1 cellular context compared by ENCODE assay signal in genomic region chr20:33945391-33946079, GRCh38.
A peak's percentile ranks its signal among the peaks of the same experiment; 100 is the strongest.
TF ChIP-seq lines count a peak whose summit lies in the region.

No MANE protein-coding gene starts in this region.

TF ChIP-seq in HepG2, 621 proteins besides CTCF, POLR2A, EP300 and RAD21 (continued from another document and continues in another):
- no peak for TF ChIP-seq ZBTB25 (CRISPR knock-in tag; IDR thresholded peaks at IDR 0.05)
- TF ChIP-seq MAFG (CRISPR knock-in tag; IDR thresholded peaks at IDR 0.05): no peak
- no peak for TF ChIP-seq ZMAT3 (CRISPR knock-in tag; conservative IDR thresholded peaks at IDR 0.05)
- TF ChIP-seq SP2 (CRISPR knock-in tag; IDR thresholded peaks at IDR 0.05): no peak
- no peak for TF ChIP-seq TAF1 (CRISPR knock-in tag; IDR thresholded peaks at IDR 0.05)
- no peak for TF ChIP-seq PBX3 (CRISPR knock-in tag; IDR thresholded peaks at IDR 0.05; ENCODE audit: borderline replicate concordance)
- no peak for TF ChIP-seq ZBTB7A (CRISPR knock-in tag; IDR thresholded peaks at IDR 0.05)
- peak; percentile 90 for TF ChIP-seq CEBPG (CRISPR knock-in tag; IDR thresholded peaks at IDR 0.05)
- TF ChIP-seq PAXIP1 (CRISPR knock-in tag; conservative IDR thresholded peaks at IDR 0.05): no peak
- no peak for TF ChIP-seq ZNF607 (CRISPR knock-in tag; IDR thresholded peaks at IDR 0.05; ENCODE audit: borderline replicate concordance)
- no peak for TF ChIP-seq ZIK1 (CRISPR knock-in tag; IDR thresholded peaks at IDR 0.05; ENCODE audit: borderline replicate concordance, low read depth)
- no peak for TF ChIP-seq KDM3A (CRISPR knock-in tag; IDR thresholded peaks at IDR 0.05; ENCODE audit: low read depth)
- no peak for TF ChIP-seq ZNF276 (CRISPR knock-in tag; IDR thresholded peaks at IDR 0.05; ENCODE audit: low read depth)
- no peak for TF ChIP-seq CC2D1A (CRISPR knock-in tag; IDR thresholded peaks at IDR 0.05)
- no peak for TF ChIP-seq TFE3 (CRISPR knock-in tag; IDR thresholded peaks at IDR 0.05)
- TF ChIP-seq MXD3 (CRISPR knock-in tag; IDR thresholded peaks at IDR 0.05): no peak
- no peak for TF ChIP-seq NR2F2 (IDR thresholded peaks at IDR 0.05; ENCODE audit: borderline replicate concordance, low read depth)
- no peak for TF ChIP-seq ZNF431 (CRISPR knock-in tag; IDR thresholded peaks at IDR 0.05; ENCODE audit: borderline replicate concordance, low read depth)
- no peak for TF ChIP-seq ZNF296 (CRISPR knock-in tag; conservative IDR thresholded peaks at IDR 0.05)
- TF ChIP-seq ATF7 (IDR thresholded peaks at IDR 0.05): peak; percentile 64
- no peak for TF ChIP-seq ATF7 (CRISPR knock-in tag; IDR thresholded peaks at IDR 0.05)
- no peak for TF ChIP-seq KDM1A (CRISPR knock-in tag; IDR thresholded peaks at IDR 0.05)
- no peak for TF ChIP-seq ZNF839 (CRISPR knock-in tag; IDR thresholded peaks at IDR 0.05; ENCODE audit: borderline replicate concordance)
- TF ChIP-seq GMEB2 (CRISPR knock-in tag; IDR thresholded peaks at IDR 0.05; ENCODE audit: low read depth): no peak
- TF ChIP-seq ZNF879 (CRISPR knock-in tag; IDR thresholded peaks at IDR 0.05): no peak
- TF ChIP-seq FOXA3 (CRISPR knock-in tag; IDR thresholded peaks at IDR 0.05): peak; percentile 45; the same call in 1 of the 2 replicates
- TF ChIP-seq ZBTB46 (CRISPR knock-in tag; IDR thresholded peaks at IDR 0.05; ENCODE audit: borderline replicate concordance): no peak
- TF ChIP-seq AGO2 (optimal IDR thresholded peaks at IDR 0.05; ENCODE audit: low read depth, low read length): no peak
- TF ChIP-seq SIX1 (CRISPR knock-in tag; IDR thresholded peaks at IDR 0.05; ENCODE audit: borderline replicate concordance): no peak
- TF ChIP-seq GLMP (CRISPR knock-in tag; IDR thresholded peaks at IDR 0.05; ENCODE audit: borderline replicate concordance): no peak
- TF ChIP-seq ZSCAN22 (CRISPR knock-in tag; IDR thresholded peaks at IDR 0.05): no peak
- TF ChIP-seq ZNF557 (CRISPR knock-in tag; IDR thresholded peaks at IDR 0.05): no peak
- no peak for TF ChIP-seq U2AF2 (IDR thresholded peaks at IDR 0.05; ENCODE audit: low read depth, low read length)
- TF ChIP-seq ZNF333 (CRISPR knock-in tag; IDR thresholded peaks at IDR 0.05; ENCODE audit: borderline replicate concordance): no peak
- no peak for TF ChIP-seq HINFP (CRISPR knock-in tag; IDR thresholded peaks at IDR 0.05; ENCODE audit: low read depth)
- no peak for TF ChIP-seq ZNF841 (CRISPR knock-in tag; IDR thresholded peaks at IDR 0.05; ENCODE audit: borderline replicate concordance)
- no peak for TF ChIP-seq PAWR (CRISPR knock-in tag; IDR thresholded peaks at IDR 0.05; ENCODE audit: borderline replicate concordance)
- TF ChIP-seq PTBP1 (IDR thresholded peaks at IDR 0.05; ENCODE audit: low read depth, low read length, poor library complexity, severe bottlenecking): no peak
- TF ChIP-seq ZNF207 (IDR thresholded peaks at IDR 0.05; ENCODE audit: borderline replicate concordance): no peak
- TF ChIP-seq RERE (CRISPR knock-in tag; IDR thresholded peaks at IDR 0.05; ENCODE audit: low read depth): no peak
